9 cellular contexts compared by ENCODE assay signal in genomic region chr20:31711416-31712111, GRCh38. TPM values are rescaled to one million over a fixed set of nuclear protein-coding genes. Genes with fewer than 3 reads are reported as not detected.
DNase-seq lines count a peak whose midpoint lies in the region; ATAC-seq and TF ChIP-seq lines count a peak whose summit lies in the region.
"Had no signal": no experiment of that assay in that cellular context is flagged by ENCODE, and none has a peak within 500 bp of the region (broad histone marks: within the 10 kb centered on the region; RNA-seq: fewer than 3 reads in every experiment).

No MANE protein-coding gene starts in this region.

- no peak overlapping the region for H3K4me2 ChIP-seq in SU-DHL-6 (ENCODE audit: low read depth, low read length, poor library complexity, severe bottlenecking)

- DNase-seq in foreskin keratinocyte: no peak
- DNase-seq in stimulated activated effector memory CD8-positive, alpha-beta T cell treated with anti-CD3 and anti-CD28 coated beads, Interleukin-12 subunit alpha, Interleukin-12 subunit beta, amount 100 ng/mL, for 72 hours (ENCODE audit: low spot score in 2 of 2): no peak
- DNase-seq in stimulated activated CD4-positive, alpha-beta T cell treated with anti-CD3 and anti-CD28 coated beads, Interleukin-12 subunit alpha, Interleukin-12 subunit beta, amount 100 ng/mL, for 4 hours: no peak
- DNase-seq in NCI-H446 (lab: John Stamatoyannopoulos, UW): no peak
- no peak for DNase-seq in germinal center (ENCODE audit: low spot score)

- no peaks in the 10 kb centered on the region for H3K9me3 Mint-ChIP-seq in stimulated activated effector memory CD8-positive, alpha-beta T cell treated with anti-CD3 and anti-CD28 coated beads, Interleukin-12 subunit alpha, Interleukin-12 subunit beta, amount 100 ng/mL, for 72 hours

- peaks cover 61% of the 10 kb centered on the region for H3K4me1 ChIP-seq in HUES6 (ENCODE audit: control insufficient read depth, insufficient read depth, low read length)
- peaks cover 52% of the 10 kb centered on the region for H3K4me1 ChIP-seq in foreskin keratinocyte

- H3K27me3 ChIP-seq in HUES6 (ENCODE audit: control insufficient read depth, insufficient read depth, low read length): no peaks in the 10 kb centered on the region
- H3K27me3 ChIP-seq in SU-DHL-6 (ENCODE audit: low read length): no peaks in the 10 kb centered on the region
- H3K27me3 ChIP-seq in foreskin keratinocyte: no peaks in the 10 kb centered on the region
- H3K27me3 ChIP-seq: cardiac muscle cell, ovary had no signal

- H3K4me3 ChIP-seq in HUES6 (ENCODE audit: low read depth, low read length) (no peak overlapping the region), SU-DHL-6 (ENCODE audit: insufficient read depth, low read length, poor library complexity, severe bottlenecking) (no peak overlapping the region)
- H3K4me3 ChIP-seq: cardiac muscle cell, ovary had no signal

- peaks cover 48% of the 10 kb centered on the region for H3K36me3 ChIP-seq in HUES6 (ENCODE audit: control insufficient read depth, insufficient read depth, low read length)
- H3K36me3 ChIP-seq in SU-DHL-6 (ENCODE audit: low read length): 0 out of 2 replicates have a peak, but pooled peaks cover 3% of the 10 kb centered on the region
- H3K36me3 ChIP-seq: ovary had no signal

- H3K4me3 Mint-ChIP-seq in stimulated activated effector memory CD8-positive, alpha-beta T cell treated with anti-CD3 and anti-CD28 coated beads, Interleukin-12 subunit alpha, Interleukin-12 subunit beta, amount 100 ng/mL, for 72 hours: peak overlapping the region; percentile 96

- TF ChIP-seq CTCF in SU-DHL-6 (IDR thresholded peaks at IDR 0.05; ENCODE audit: insufficient read depth, low read length, poor library complexity, severe bottlenecking): no peak
- TF ChIP-seq CTCF in foreskin keratinocyte (conservative IDR thresholded peaks at IDR 0.05): no peak

- peaks cover 100% of the 10 kb centered on the region for H3K36me3 Mint-ChIP-seq in stimulated activated effector memory CD8-positive, alpha-beta T cell treated with anti-CD3 and anti-CD28 coated beads, Interleukin-12 subunit alpha, Interleukin-12 subunit beta, amount 100 ng/mL, for 72 hours

- H3K27ac ChIP-seq in HUES6 (ENCODE audit: low read depth, low read length): peak overlapping the region; percentile 87; the same call in 1 of the 2 replicates
- H3K27ac ChIP-seq in SU-DHL-6 (ENCODE audit: low read depth, low read length): peak overlapping the region; percentile 14; the same call in 1 of the 2 replicates
- peak overlapping the region; percentile 97 for H3K27ac ChIP-seq in foreskin keratinocyte
- H3K27ac ChIP-seq: cardiac muscle cell had no signal

- ATAC-seq in foreskin keratinocyte: no peak
- no peak for ATAC-seq in stimulated activated effector memory CD8-positive, alpha-beta T cell treated with anti-CD3 and anti-CD28 coated beads, Interleukin-12 subunit alpha, Interleukin-12 subunit beta, amount 100 ng/mL, for 72 hours

- H3K79me2 ChIP-seq in SU-DHL-6 (ENCODE audit: insufficient read depth, low read length): peaks cover 56% of the 10 kb centered on the region

- H2AFZ ChIP-seq in SU-DHL-6 (ENCODE audit: low read depth, low read length, severe bottlenecking): no peak overlapping the region

- H3K9ac ChIP-seq in HUES6 (ENCODE audit: low read length) (no peak overlapping the region), SU-DHL-6 (ENCODE audit: low read length) (no peak overlapping the region; the same call in 1 of the 2 replicates)

- no peaks in the 10 kb centered on the region for H3K9me3 ChIP-seq in HUES6 (ENCODE audit: control insufficient read depth, insufficient read depth, low read depth, low read length)
- no peaks in the 10 kb centered on the region for H3K9me3 ChIP-seq in SU-DHL-6 (ENCODE audit: insufficient read depth, low read length)
- H3K9me3 ChIP-seq: ovary had no signal

- no peaks in the 10 kb centered on the region for H4K20me1 ChIP-seq in SU-DHL-6 (ENCODE audit: low read depth, low read length)

- peak overlapping the region; percentile 97 for H3K27ac Mint-ChIP-seq in stimulated activated effector memory CD8-positive, alpha-beta T cell treated with anti-CD3 and anti-CD28 coated beads, Interleukin-12 subunit alpha, Interleukin-12 subunit beta, amount 100 ng/mL, for 72 hours

- no peaks in the 10 kb centered on the region for H3K9me2 ChIP-seq in SU-DHL-6 (replicated peaks; ENCODE audit: insufficient read depth, low read length)

- peaks cover 97% of the 10 kb centered on the region for H3K4me1 Mint-ChIP-seq in stimulated activated effector memory CD8-positive, alpha-beta T cell treated with anti-CD3 and anti-CD28 coated beads, Interleukin-12 subunit alpha, Interleukin-12 subunit beta, amount 100 ng/mL, for 72 hours

- H3F3A ChIP-seq in SU-DHL-6 (ENCODE audit: insufficient read depth): no peaks in the 10 kb centered on the region; the same call in 1 of the 2 replicates

RNA-seq across cellular contexts. Expression of gene BCL2L1, which starts 11.1 kb away (rescaled TPM):
- total RNA-seq in foreskin keratinocyte: 114 and 136 TPM in 2 replicates
- 106 and 115 TPM in 2 replicates for polyA plus RNA-seq in foreskin keratinocyte

RNA-seq across cellular contexts. Expression of gene TPX2, which starts 27.5 kb away (rescaled TPM):
- 106 and 126 TPM in 2 replicates for total RNA-seq in foreskin keratinocyte
- 47.2 and 65.4 TPM in 2 replicates for polyA plus RNA-seq in foreskin keratinocyte

Comparison
In these comparisons a context has a peak if more than half of its experiments do, and no peak if none do; other contexts are left out.
1. H3K27ac ChIP-seq: peak in every context shown above with its lines; median percentile 97 in foreskin keratinocyte; 87 in HUES6; 14 in SU-DHL-6.